23 cellular contexts compared by ENCODE assay signal in the genomic region with DNA sequence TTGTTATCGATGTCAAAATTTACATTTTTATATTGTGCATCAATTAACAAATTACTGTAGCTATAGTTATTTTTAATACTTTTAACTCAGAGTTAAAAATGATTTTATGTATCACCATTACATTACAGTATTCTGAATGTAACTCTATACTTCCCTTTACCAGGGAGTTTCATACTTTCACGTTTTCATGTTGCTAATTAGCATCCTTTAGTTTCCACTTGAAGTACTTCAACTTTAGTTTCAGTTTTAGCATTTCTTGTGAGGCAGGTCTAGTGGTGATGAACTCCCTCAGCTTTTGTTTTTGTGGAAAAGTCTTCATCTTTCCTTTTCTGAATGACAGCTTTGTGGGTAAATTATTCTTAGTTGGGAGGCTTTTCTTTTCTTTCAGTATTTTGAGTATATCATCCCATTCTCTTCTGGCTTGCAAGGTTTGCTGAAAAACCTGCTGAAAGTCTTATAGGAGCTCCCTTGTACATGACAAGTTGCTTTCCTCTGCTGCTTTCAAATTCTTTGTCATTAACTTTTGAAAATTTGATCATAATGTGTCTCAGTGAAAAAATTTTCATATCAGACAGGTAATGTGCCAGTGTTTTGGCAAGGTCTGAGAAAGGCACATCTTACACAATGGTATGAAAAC. TPM values are rescaled to one million over a fixed set of nuclear protein-coding genes. Genes with fewer than 3 reads are reported as not detected.
A peak's percentile ranks its signal among the peaks of the same experiment; 100 is the strongest.
DNase-seq lines count a peak whose midpoint lies in the region; ATAC-seq, FAIRE-seq and TF ChIP-seq lines count a peak whose summit lies in the region.
"Had no signal": no experiment of that assay in that cellular context is flagged by ENCODE, and none has a peak within 500 bp of the region (broad histone marks: within the 10 kb centered on the region; RNA-seq: fewer than 3 reads in every experiment).

No MANE protein-coding gene starts in this region.

- TF ChIP-seq POLR2A in GM12878 (IDR thresholded peaks at IDR 0.05; ENCODE audit: low read depth, low read length) (no peak), GM12892 (IDR thresholded peaks at IDR 0.05; ENCODE audit: low read depth, low read length) (no peak)

- H3K4me2 ChIP-seq in GM12878 (ENCODE audit: control insufficient read depth, insufficient read depth) = no peak overlapping the region
- H3K4me2 ChIP-seq: BLaER1 had no signal

- no peaks in the 10 kb centered on the region for H3K27me3 Mint-ChIP-seq in activated naive CD8-positive, alpha-beta T cell treated with anti-CD3 and anti-CD28 coated beads for 36 hours
- H3K27me3 Mint-ChIP-seq in activated naive CD8-positive, alpha-beta T cell treated with anti-CD3 and anti-CD28 coated beads, Interleukin-2, amount 50 U/mL, for 24 hours = no peaks in the 10 kb centered on the region
- H3K27me3 Mint-ChIP-seq in stimulated activated naive B cell treated with anti-CD40 and anti-IgM and Interleukin-4, amounts not matched to agents 10 μg/mL and 1 μg/mL and 100 μg/mL, for 72 hours = no peaks in the 10 kb centered on the region
- H3K27me3 Mint-ChIP-seq: CD4-positive, CD25-positive, alpha-beta regulatory T cell had no signal

- H4K20me1 ChIP-seq in GM12878 (ENCODE audit: control insufficient read depth, insufficient read depth) = no peaks in the 10 kb centered on the region
- H4K20me1 ChIP-seq: BLaER1 had no signal

- CTCF ChIA-PET in GM12878 (lab: Yijun Ruan, JAX) = interaction anchor here (1.1 kb wide), 1 partner anchor 26 kb away, joined by 3 read pairs; no protein-coding TSS in a partner anchor

- no peak for DNase-seq in activated naive CD8-positive, alpha-beta T cell treated with anti-CD3 and anti-CD28 coated beads for 36 hours
- no peak for DNase-seq in activated naive CD8-positive, alpha-beta T cell treated with anti-CD3 and anti-CD28 coated beads, Interleukin-2, amount 50 U/mL, for 24 hours
- peak; percentile 35 for DNase-seq in MV-4-11 (lab: John Stamatoyannopoulos, UW)
- no peak for DNase-seq in GM12878 (ENCODE audit: low read depth, low spot score)
- DNase-seq in stimulated activated naive B cell treated with anti-CD40 and anti-IgM and Interleukin-4, amounts not matched to agents 10 μg/mL and 1 μg/mL and 100 μg/mL, for 72 hours = no peak
- no peak for DNase-seq in hippocampal formation (lab: John Stamatoyannopoulos, UW)
- no peak for DNase-seq in GM12892 (ENCODE audit: insufficient read length)
- DNase-seq: CD4-positive, CD25-positive, alpha-beta regulatory T cell; GDM1; KG1; MM.1S; NCI-H1105 treated with DMSO at 0.1 percent for 48 hours; NCI-H146; NCI-H1930; NCI-H2107; NCI-H2227 treated with DMSO at 0.1 percent for 48 hours; NCI-H526 treated with DMSO at 0.1 percent for 48 hours; SHP77 treated with DMSO at 0.1 percent for 48 hours had no signal

- FAIRE-seq in GM12878 (lab: Jason Lieb, UNC) (no peak), GM12892 (lab: Jason Lieb, UNC) (no peak)
- FAIRE-seq: H54 had no signal

- no peak overlapping the region for H3K9ac ChIP-seq in GM12878 (ENCODE audit: control insufficient read depth, insufficient read depth, low read length)
- H3K9ac ChIP-seq: BLaER1 had no signal

- TF ChIP-seq EP300 in GM12878 (IDR thresholded peaks at IDR 0.05; ENCODE audit: borderline replicate concordance in 1 of 2, control insufficient read depth in 1 of 2, low read depth in 2 of 2, low read length in 2 of 2) = no peak

- no peak for TF ChIP-seq RAD21 in GM12878 (IDR thresholded peaks at IDR 0.05; ENCODE audit: insufficient read depth, low read depth, low read length)

- peaks cover 22% of the 10 kb centered on the region for H3K9me3 Mint-ChIP-seq in activated naive CD8-positive, alpha-beta T cell treated with anti-CD3 and anti-CD28 coated beads for 36 hours
- peaks cover 18% of the 10 kb centered on the region for H3K9me3 Mint-ChIP-seq in activated naive CD8-positive, alpha-beta T cell treated with anti-CD3 and anti-CD28 coated beads, Interleukin-2, amount 50 U/mL, for 24 hours
- peaks cover 11 to 15% of the 10 kb centered on the region in 2 donors for H3K9me3 Mint-ChIP-seq in stimulated activated naive B cell treated with anti-CD40 and anti-IgM and Interleukin-4, amounts not matched to agents 10 μg/mL and 1 μg/mL and 100 μg/mL, for 72 hours

- no peak overlapping the region for H3K4me3 ChIP-seq in GM12878
- H3K4me3 ChIP-seq: BLaER1 had no signal

- BruUV-seq in GM12878 (replicated peaks; lab: Mats Ljungman, UMichigan) = no TSS peak

- in situ Hi-C loops in GM12878 (cut with MboI) = no loop called here

- intact Hi-C loops in GM12878 (cut with micrococcal nuclease; ENCODE audit: unreplicated experiment) = no loop called here

- no peak for ATAC-seq in activated naive CD8-positive, alpha-beta T cell treated with anti-CD3 and anti-CD28 coated beads, Interleukin-2, amount 50 U/mL, for 24 hours
- ATAC-seq in GM12878 = peak; percentile 42; the same call in 2 of the 3 replicates
- peak; percentile 55 to 63 for ATAC-seq in stimulated activated naive B cell treated with anti-CD40 and anti-IgM and Interleukin-4, amounts not matched to agents 10 μg/mL and 1 μg/mL and 100 μg/mL, for 72 hours (replicated peaks)
- ATAC-seq in HG03520 (IDR thresholded peaks at IDR 0.05; ENCODE audit: unreplicated experiment) = no peak
- ATAC-seq: Panc1 had no signal

- 50% methylated on average over 2 of the region's 2 CpGs for WGBS in GM12878 (ENCODE audit: insufficient coverage, insufficient replicate concordance, low lambda C conversion rate, missing lambda C conversion rate)

- peaks cover 6% of the 10 kb centered on the region for H3K4me1 Mint-ChIP-seq in activated naive CD8-positive, alpha-beta T cell treated with anti-CD3 and anti-CD28 coated beads for 36 hours
- H3K4me1 Mint-ChIP-seq in activated naive CD8-positive, alpha-beta T cell treated with anti-CD3 and anti-CD28 coated beads, Interleukin-2, amount 50 U/mL, for 24 hours = peaks cover 5% of the 10 kb centered on the region
- peaks cover 4 to 16% of the 10 kb centered on the region in 2 donors for H3K4me1 Mint-ChIP-seq in stimulated activated naive B cell treated with anti-CD40 and anti-IgM and Interleukin-4, amounts not matched to agents 10 μg/mL and 1 μg/mL and 100 μg/mL, for 72 hours

- no peaks in the 10 kb centered on the region for H3K27me3 ChIP-seq in GM12878 (replicated peaks in 1 of 2; ENCODE audit: control insufficient read depth in 2 of 2, insufficient read depth in 2 of 2, low read length in 1 of 2)
- H3K27me3 ChIP-seq: BLaER1 had no signal

- H3K27ac ChIP-seq in GM12878 (ENCODE audit: control insufficient read depth, insufficient read depth) = no peak overlapping the region
- H3K27ac ChIP-seq: BLaER1, RWPE1 had no signal

- RAD21 ChIA-PET in GM12878 (lab: Charles Lee; ENCODE audit: unreplicated experiment) = interaction anchor here (1.2 kb wide), 1 partner anchor 14 kb away, joined by 3 read pairs; no protein-coding TSS in a partner anchor

- no peak overlapping the region for H2AFZ ChIP-seq in GM12878 (ENCODE audit: control insufficient read depth, low read depth, low read length)

- peak overlapping the region; percentile 38 for H3K27ac Mint-ChIP-seq in activated naive CD8-positive, alpha-beta T cell treated with anti-CD3 and anti-CD28 coated beads for 36 hours
- H3K27ac Mint-ChIP-seq in activated naive CD8-positive, alpha-beta T cell treated with anti-CD3 and anti-CD28 coated beads, Interleukin-2, amount 50 U/mL, for 24 hours = no peak overlapping the region
- peak overlapping the region; percentile 56 for H3K27ac Mint-ChIP-seq in stimulated activated naive B cell treated with anti-CD40 and anti-IgM and Interleukin-4, amounts not matched to agents 10 μg/mL and 1 μg/mL and 100 μg/mL, for 72 hours
- H3K27ac Mint-ChIP-seq: CD4-positive, CD25-positive, alpha-beta regulatory T cell had no signal

- no peaks in the 10 kb centered on the region; a peak in 3 of 4 replicates for H3K36me3 ChIP-seq in GM12878 (ENCODE audit: control insufficient read depth in 2 of 2, insufficient read depth in 2 of 2, low read length in 1 of 2)

- peaks cover 52% of the 10 kb centered on the region for H3K36me3 Mint-ChIP-seq in activated naive CD8-positive, alpha-beta T cell treated with anti-CD3 and anti-CD28 coated beads for 36 hours
- H3K36me3 Mint-ChIP-seq in activated naive CD8-positive, alpha-beta T cell treated with anti-CD3 and anti-CD28 coated beads, Interleukin-2, amount 50 U/mL, for 24 hours (ENCODE audit: low read depth) = peaks cover 35% of the 10 kb centered on the region
- peaks cover 12 to 26% of the 10 kb centered on the region in 2 donors for H3K36me3 Mint-ChIP-seq in stimulated activated naive B cell treated with anti-CD40 and anti-IgM and Interleukin-4, amounts not matched to agents 10 μg/mL and 1 μg/mL and 100 μg/mL, for 72 hours

- SMC1A ChIA-PET in GM12878 (lab: Charles Lee; ENCODE audit: uncharacterized antibody, unreplicated experiment) = interaction anchor here (0.9 to 1.5 kb wide), 4 partner anchors 9 to 35 kb away, joined by 3 read pairs; no protein-coding TSS in a partner anchor

- peaks cover 25% of the 10 kb centered on the region for H3K9me3 ChIP-seq in GM12878 (replicated peaks; ENCODE audit: control insufficient read depth, insufficient read depth, low read length)

- POLR2A ChIA-PET in GM12878 (lab: Charles Lee) = no interaction called here

- H3K4me3 Mint-ChIP-seq in activated naive CD8-positive, alpha-beta T cell treated with anti-CD3 and anti-CD28 coated beads for 36 hours = no peak overlapping the region
- H3K4me3 Mint-ChIP-seq in activated naive CD8-positive, alpha-beta T cell treated with anti-CD3 and anti-CD28 coated beads, Interleukin-2, amount 50 U/mL, for 24 hours = no peak overlapping the region
- no peak overlapping the region for H3K4me3 Mint-ChIP-seq in stimulated activated naive B cell treated with anti-CD40 and anti-IgM and Interleukin-4, amounts not matched to agents 10 μg/mL and 1 μg/mL and 100 μg/mL, for 72 hours

- peaks cover 6% of the 10 kb centered on the region for H3K79me2 ChIP-seq in GM12878 (ENCODE audit: control insufficient read depth, insufficient read depth, low read length)

- H3K4me1 ChIP-seq in GM12878 (ENCODE audit: control insufficient read depth, insufficient read depth, low read length) = no peaks in the 10 kb centered on the region
- H3K4me1 ChIP-seq: BLaER1 had no signal

- no peak for TF ChIP-seq CTCF in GM12878 (IDR thresholded peaks at IDR 0.05 in 2 of 3, conservative IDR thresholded peaks at IDR 0.05 in 1 of 3; ENCODE audit: control insufficient read depth in 2 of 3, extremely low read depth in 1 of 3, insufficient read depth in 1 of 3, low read depth in 3 of 3, low read length in 3 of 3)

RNA-seq across cellular contexts. Expression of gene CISD2, which starts 9.8 kb away (rescaled TPM):
- 10 to 100 TPM; 41.5 to 41.8 TPM for total RNA-seq in activated naive CD8-positive, alpha-beta T cell treated with anti-CD3 and anti-CD28 coated beads for 36 hours
- total RNA-seq in GM12878 (2013; cell fraction: nucleolus; rRNA removed) = 8.6 and 10.1 TPM in 2 replicates
- total RNA-seq in GM12878 (2014; rRNA removed) (33.4 and 39.6 TPM in 2 replicates), GM12878 (2014; rRNA removed; fragmentation: Illumina TruSeq; extraction: Trizol) (34.0 and 35.4 TPM in 2 replicates), GM12878 (2021) (29.1 and 31.7 TPM in 2 replicates)
- polyA plus RNA-seq in GM12878 (2011; ENCODE audit: low read depth) = 11.5 TPM
- polyA plus RNA-seq in GM12878 (2011; rRNA removed) (42.4 and 75.5 TPM in 2 replicates), GM12878 (2014; fragmentation: Illumina TruSeq; extraction: Trizol) (31.4 and 36.2 TPM in 2 replicates), GM12878 (2014; fragmentation: Nextera tagmentation; extraction: Ambion mirVana) (10 to 100 TPM; 52.3 to 55.9 TPM), GM12878 (2014; rRNA removed) (28.6 and 29.5 TPM in 2 replicates), GM12878 (2016; fragmentation: Nextera tagmentation; extraction: Ambion mirVana) (100 to 1,000 TPM; 128 to 132 TPM)
- polyA plus RNA-seq in GM12878 (2011; cell fraction: cytosol; rRNA removed) = 15.0 and 23.2 TPM in 2 replicates
- 10.7 and 11.9 TPM in 2 replicates for polyA plus RNA-seq in GM12878 (2011; cell fraction: nucleus; rRNA removed)
- 29.2 and 31.4 TPM in 2 replicates for polyA plus RNA-seq in GM12878 (2012)
- 12.0 and 13.4 TPM in 2 replicates for polyA minus RNA-seq in GM12878 (2011; rRNA and poly(A)+ RNA removed)
- 5.3 and 11.3 TPM in 2 replicates for polyA minus RNA-seq in GM12878 (2011; cell fraction: cytosol; rRNA and poly(A)+ RNA removed)
- 3.0 and 4.2 TPM in 2 replicates for polyA minus RNA-seq in GM12878 (2011; cell fraction: nucleus; rRNA and poly(A)+ RNA removed)
- polyA plus RNA-seq in GM12892 (2012; ENCODE audit: missing spikeins) = 36.0 TPM

RNA-seq across cellular contexts. Expression of gene UBE2D3, which starts 31.6 kb away (rescaled TPM):
- total RNA-seq in activated naive CD8-positive, alpha-beta T cell treated with anti-CD3 and anti-CD28 coated beads for 36 hours = 100 to 1,000 TPM; 477 to 516 TPM
- total RNA-seq in GM12878 (2013; cell fraction: nucleolus; rRNA removed) = 344 and 349 TPM in 2 replicates
- total RNA-seq in GM12878 (2014; rRNA removed) (496 and 526 TPM in 2 replicates), GM12878 (2014; rRNA removed; fragmentation: Illumina TruSeq; extraction: Trizol) (304 and 308 TPM in 2 replicates), GM12878 (2021) (284 and 293 TPM in 2 replicates)
- polyA plus RNA-seq in GM12878 (2011; ENCODE audit: low read depth) = 341 TPM
- polyA plus RNA-seq in GM12878 (2011; rRNA removed) (572 and 603 TPM in 2 replicates), GM12878 (2014; fragmentation: Illumina TruSeq; extraction: Trizol) (532 and 673 TPM in 2 replicates), GM12878 (2014; fragmentation: Nextera tagmentation; extraction: Ambion mirVana) (100 to 1,000 TPM; 162 to 186 TPM), GM12878 (2014; rRNA removed) (329 and 344 TPM in 2 replicates), GM12878 (2016; fragmentation: Nextera tagmentation; extraction: Ambion mirVana) (100 to 1,000 TPM; 460 to 472 TPM)
- polyA plus RNA-seq in GM12878 (2011; cell fraction: cytosol; rRNA removed) = 397 and 415 TPM in 2 replicates
- 332 and 396 TPM in 2 replicates for polyA plus RNA-seq in GM12878 (2011; cell fraction: nucleus; rRNA removed)
- 276 and 301 TPM in 2 replicates for polyA plus RNA-seq in GM12878 (2012)
- 260 and 370 TPM in 2 replicates for polyA minus RNA-seq in GM12878 (2011; rRNA and poly(A)+ RNA removed)
- polyA minus RNA-seq in GM12878 (2011; cell fraction: cytosol; rRNA and poly(A)+ RNA removed) = 167 and 178 TPM in 2 replicates
- polyA minus RNA-seq in GM12878 (2011; cell fraction: nucleus; rRNA and poly(A)+ RNA removed) = 166 and 308 TPM in 2 replicates
- 256 TPM for polyA plus RNA-seq in GM12892 (2012; ENCODE audit: missing spikeins)

Comparison
In these comparisons a context has a peak if more than half of its experiments do, and no peak if none do; other contexts are left out.
1. ATAC-seq: peak in GM12878 (single experiment) and stimulated activated naive B cell treated with anti-CD40 and anti-IgM and Interleukin-4, amounts not matched to agents 10 μg/mL and 1 μg/mL and 100 μg/mL, for 72 hours (2 of 2); none in activated naive CD8-positive, alpha-beta T cell treated with anti-CD3 and anti-CD28 coated beads, Interleukin-2, amount 50 U/mL, for 24 hours (single experiment) and HG03520 (single experiment).